8 cellular contexts compared by ENCODE assay signal in genomic region chr19:46599716-46600392, GRCh38. TPM values are rescaled to one million over a fixed set of nuclear protein-coding genes. Genes with fewer than 3 reads are reported as not detected.
A peak's percentile ranks its signal among the peaks of the same experiment; 100 is the strongest.
DNase-seq lines count a peak whose midpoint lies in the region; ATAC-seq, FAIRE-seq and TF ChIP-seq lines count a peak whose summit lies in the region.

No MANE protein-coding gene starts in this region.

- peak overlapping the region; percentile 61 for H3K4me2 ChIP-seq in BLaER1

- peak overlapping the region; percentile 98 for H3K4me3 ChIP-seq in BLaER1
- peak overlapping the region; percentile 97 for H3K4me3 ChIP-seq in MG63

- peaks cover 30% of the 10 kb centered on the region for H4K20me1 ChIP-seq in BLaER1

- H3K4me3 Mint-ChIP-seq in dendritic cell treated with granulocyte-macrophage colony-stimulating factor and Interleukin-4, amounts not matched to agents 40 ng/mL and 50 ng/mL, for 4 days = peak overlapping the region; percentile 98
- peak overlapping the region; percentile 95 to 100 (median 98) for H3K4me3 Mint-ChIP-seq in naive thymus-derived CD8-positive, alpha-beta T cell

- H3K27me3 ChIP-seq in BLaER1 = no peaks in the 10 kb centered on the region
- no peaks in the 10 kb centered on the region for H3K27me3 ChIP-seq in MG63

- H3K27ac Mint-ChIP-seq in dendritic cell treated with granulocyte-macrophage colony-stimulating factor and Interleukin-4, amounts not matched to agents 40 ng/mL and 50 ng/mL, for 4 days = peak overlapping the region; percentile 100
- H3K27ac Mint-ChIP-seq in naive thymus-derived CD8-positive, alpha-beta T cell = peak overlapping the region; percentile 100

- TF ChIP-seq POLR2A in H54 (IDR thresholded peaks at IDR 0.05; ENCODE audit: low read depth, low read length) = no peak

- peaks cover 26% of the 10 kb centered on the region for H3K9me3 ChIP-seq in BLaER1
- H3K9me3 ChIP-seq in MG63 = peaks cover 2% of the 10 kb centered on the region

- peaks cover 25% of the 10 kb centered on the region for H3K4me1 ChIP-seq in BLaER1

- H3K27me3 Mint-ChIP-seq in dendritic cell treated with granulocyte-macrophage colony-stimulating factor and Interleukin-4, amounts not matched to agents 40 ng/mL and 50 ng/mL, for 4 days = peaks cover 7% of the 10 kb centered on the region
- H3K27me3 Mint-ChIP-seq in naive thymus-derived CD8-positive, alpha-beta T cell = peaks cover 0 to 2% (median 0%) of the 10 kb centered on the region in 5 donors

- intact Hi-C loops in dendritic cell treated with granulocyte-macrophage colony-stimulating factor and Interleukin-4, amounts not matched to agents 40 ng/mL and 50 ng/mL, for 4 days (cut with micrococcal nuclease) = no loop called here
- intact Hi-C loops in left colon (cut with DNase I, micrococcal nuclease) = no loop called here

- H3K4me1 Mint-ChIP-seq in dendritic cell treated with granulocyte-macrophage colony-stimulating factor and Interleukin-4, amounts not matched to agents 40 ng/mL and 50 ng/mL, for 4 days (ENCODE audit: low read depth) = peaks cover 42% of the 10 kb centered on the region
- H3K4me1 Mint-ChIP-seq in naive thymus-derived CD8-positive, alpha-beta T cell = peaks cover 22 to 54% (median 35%) of the 10 kb centered on the region in 4 donors

- POLR2A ChIA-PET in naive thymus-derived CD8-positive, alpha-beta T cell (lab: Charles Lee) = interaction anchor here (0.8 to 6.8 kb wide), 16 partner anchors 8 to 1656 kb away, joined by 3 to 145 read pairs (median 4); partner anchors contain the start of genes CARD8, DACT3, FBXO46 and FKRP

- FAIRE-seq in H54 (lab: Jason Lieb, UNC) = no peak

- peaks cover under 1% of the 10 kb centered on the region for H3K36me3 ChIP-seq in BLaER1
- peaks cover 20% of the 10 kb centered on the region for H3K36me3 ChIP-seq in MG63

- no peak for ATAC-seq in naive thymus-derived CD8-positive, alpha-beta T cell
- no peak for ATAC-seq in left colon

- peaks cover 15% of the 10 kb centered on the region for H3K9me3 Mint-ChIP-seq in dendritic cell treated with granulocyte-macrophage colony-stimulating factor and Interleukin-4, amounts not matched to agents 40 ng/mL and 50 ng/mL, for 4 days
- H3K9me3 Mint-ChIP-seq in naive thymus-derived CD8-positive, alpha-beta T cell = peaks cover 0 to 11% (median 9%) of the 10 kb centered on the region in 9 donors

- peaks cover 44% of the 10 kb centered on the region for H3K36me3 Mint-ChIP-seq in dendritic cell treated with granulocyte-macrophage colony-stimulating factor and Interleukin-4, amounts not matched to agents 40 ng/mL and 50 ng/mL, for 4 days (ENCODE audit: low read depth)
- no peaks in the 10 kb centered on the region for H3K36me3 Mint-ChIP-seq in naive thymus-derived CD8-positive, alpha-beta T cell

- peak overlapping the region; percentile 100 for H3K9ac ChIP-seq in BLaER1

- peak overlapping the region; percentile 100 for H3K27ac ChIP-seq in BLaER1

- DNase-seq in MG63 (no peak), midbrain (lab: John Stamatoyannopoulos, UW) (no peak), H54 (ENCODE audit: insufficient read length, low spot score) (no peak), left colon (no peak), SW 1271 (lab: John Stamatoyannopoulos, UW) (no peak)
- DNase-seq in naive thymus-derived CD8-positive, alpha-beta T cell = peak in 1 of 10 donors; percentile 12

RNA-seq across cellular contexts. Expression of gene CALM3, which starts 1.3 kb away (rescaled TPM):
- total RNA-seq in MG63 (2014; rRNA removed; shearing (Covaris generic); ENCODE audit: low replicate concordance) = 90.4 and 116 TPM in 2 replicates
- 100 to 1,000 TPM; 185 to 190 TPM for total RNA-seq in naive thymus-derived CD8-positive, alpha-beta T cell
- 100 to 1,000 TPM; 188 to 221 (median 214) TPM for polyA plus RNA-seq in naive thymus-derived CD8-positive, alpha-beta T cell
- 100 to 1,000 TPM; 250 to 278 TPM for total RNA-seq in left colon

RNA-seq across cellular contexts. Expression of gene PTGIR, which starts 25.0 kb away (rescaled TPM):
- total RNA-seq in MG63 (2014; rRNA removed; shearing (Covaris generic); ENCODE audit: low replicate concordance) = not detected in 2 replicates
- total RNA-seq in naive thymus-derived CD8-positive, alpha-beta T cell = under 1 TPM in 1 of 2 experiments, not detected in 1; 0.25 TPM
- 1 to 10 TPM in 1 of 3 donors, under 1 TPM in 2; 0.12 to 2.8 (median 0.55) TPM for polyA plus RNA-seq in naive thymus-derived CD8-positive, alpha-beta T cell
- 1 to 10 TPM in 1 of 2 donors, under 1 TPM in 1; 0.58 to 1.6 TPM for total RNA-seq in left colon

RNA-seq across cellular contexts. Expression of gene GNG8, which starts 36.1 kb away (rescaled TPM):
- not detected in 2 replicates for total RNA-seq in MG63 (2014; rRNA removed; shearing (Covaris generic); ENCODE audit: low replicate concordance)
- total RNA-seq in naive thymus-derived CD8-positive, alpha-beta T cell = not detected
- polyA plus RNA-seq in naive thymus-derived CD8-positive, alpha-beta T cell = not detected
- not detected for total RNA-seq in left colon
